ENCODE assay signal across 9 cellular contexts in genomic region chr18:21897811-21898210, GRCh38.
DNase-seq lines count a peak whose midpoint lies in the region; ATAC-seq, FAIRE-seq and TF ChIP-seq lines count a peak whose summit lies in the region.
"Had no signal": no experiment of that assay in that cellular context is flagged by ENCODE, and none has a peak within 500 bp of the region (broad histone marks: within the 10 kb centered on the region; RNA-seq: fewer than 3 reads in every experiment).

No MANE protein-coding gene starts in this region.

- ATAC-seq in GM12878 = peak; percentile 89
- peak; percentile 48 for ATAC-seq in stimulated activated effector memory CD8-positive, alpha-beta T cell treated with anti-CD3 and anti-CD28 coated beads, Interleukin-12 subunit alpha, Interleukin-12 subunit beta, amount 100 ng/mL, for 72 hours
- ATAC-seq in activated T-helper 17 cell treated with anti-CD3 and anti-CD28 coated beads, Interleukin-2, amount 50 U/mL, for 72 hours (replicated peaks) = no peak
- ATAC-seq: naive thymus-derived CD8-positive, alpha-beta T cell had no signal

- CTCF ChIA-PET in GM12878 (lab: Yijun Ruan, JAX) = interaction anchor here (0.7 to 1.5 kb wide), 7 partner anchors 9 to 60 kb away, joined by 3 to 5 read pairs (median 3); no protein-coding TSS in a partner anchor

- no peak overlapping the region for H3K27ac ChIP-seq in GM12878 (ENCODE audit: control insufficient read depth, insufficient read depth)

- peak; percentile 83 for FAIRE-seq in GM12878 (lab: Jason Lieb, UNC)

- peak overlapping the region; percentile 16; the same call in 1 of the 2 replicates for H2AFZ ChIP-seq in GM12878 (ENCODE audit: control insufficient read depth, low read depth, low read length)

- no peaks in the 10 kb centered on the region for H4K20me1 ChIP-seq in GM12878 (ENCODE audit: control insufficient read depth, insufficient read depth)

- peak in 2 of 3 donors; percentile 8 to 40 for DNase-seq in stimulated activated CD4-positive, alpha-beta T cell treated with anti-CD3 and anti-CD28 coated beads, Interleukin-12 subunit alpha, Interleukin-12 subunit beta, amount 100 ng/mL, for 48 hours (ENCODE audit: low read depth in 2 of 3, low spot score in 1 of 3)
- DNase-seq in stimulated activated CD4-positive, alpha-beta T cell treated with anti-CD3 and anti-CD28 coated beads, Interleukin-4, amount 100 ng/mL, for 1 hour = no peak
- DNase-seq in H7 (peak; percentile 70), NCI-H1092 (lab: John Stamatoyannopoulos, UW) (peak; percentile 41), GM12878 (ENCODE audit: low read depth, low spot score) (no peak), iPS-NIHi7 (ENCODE audit: extremely low spot score) (peak; percentile 81)
- DNase-seq in stimulated activated effector memory CD8-positive, alpha-beta T cell treated with anti-CD3 and anti-CD28 coated beads, Interleukin-12 subunit alpha, Interleukin-12 subunit beta, amount 100 ng/mL, for 72 hours (ENCODE audit: low spot score in 2 of 2) = peak; percentile 3 to 54

- H3K36me3 Mint-ChIP-seq in stimulated activated effector memory CD8-positive, alpha-beta T cell treated with anti-CD3 and anti-CD28 coated beads, Interleukin-12 subunit alpha, Interleukin-12 subunit beta, amount 100 ng/mL, for 72 hours = no peaks in the 10 kb centered on the region
- H3K36me3 Mint-ChIP-seq in activated T-helper 17 cell treated with anti-CD3 and anti-CD28 coated beads, Interleukin-2, amount 50 U/mL, for 72 hours (ENCODE audit: low read depth) = no peaks in the 10 kb centered on the region
- H3K36me3 Mint-ChIP-seq: naive thymus-derived CD8-positive, alpha-beta T cell had no signal

- no peak overlapping the region for H3K4me3 Mint-ChIP-seq in stimulated activated effector memory CD8-positive, alpha-beta T cell treated with anti-CD3 and anti-CD28 coated beads, Interleukin-12 subunit alpha, Interleukin-12 subunit beta, amount 100 ng/mL, for 72 hours
- no peak overlapping the region for H3K4me3 Mint-ChIP-seq in activated T-helper 17 cell treated with anti-CD3 and anti-CD28 coated beads, Interleukin-2, amount 50 U/mL, for 72 hours
- H3K4me3 Mint-ChIP-seq: naive thymus-derived CD8-positive, alpha-beta T cell had no signal

- TF ChIP-seq CTCF in GM12878 (IDR thresholded peaks at IDR 0.05 in 2 of 3, conservative IDR thresholded peaks at IDR 0.05 in 1 of 3; ENCODE audit: control insufficient read depth in 2 of 3, extremely low read depth in 1 of 3, insufficient read depth in 1 of 3, low read depth in 3 of 3, low read length in 3 of 3) = peak; percentile 71 to 80 (median 79)

- H3K27me3 ChIP-seq in H7 (ENCODE audit: control insufficient read depth, insufficient read depth, low read length) (peaks cover 3% of the 10 kb centered on the region; the same call in 1 of the 2 replicates), GM12878 (replicated peaks in 1 of 2; ENCODE audit: control insufficient read depth in 2 of 2, insufficient read depth in 2 of 2, low read length in 1 of 2) (no peaks in the 10 kb centered on the region; a peak in 2 of 4 replicates)

- in situ Hi-C loops in GM12878 (cut with MboI) = loop anchor here (5.0 kb wide), 1 partner anchor 59 kb away; no protein-coding TSS in a partner anchor

- H3K9ac ChIP-seq in GM12878 (ENCODE audit: control insufficient read depth, insufficient read depth, low read length) = no peak overlapping the region

- H3K36me3 ChIP-seq in H7 (replicated peaks; ENCODE audit: control insufficient read depth, insufficient read depth, low read length) = no peaks in the 10 kb centered on the region
- H3K36me3 ChIP-seq in GM12878 (ENCODE audit: control insufficient read depth in 2 of 2, insufficient read depth in 2 of 2, low read length in 1 of 2) = no peaks in the 10 kb centered on the region

- no peaks in the 10 kb centered on the region for H3K79me2 ChIP-seq in GM12878 (ENCODE audit: control insufficient read depth, insufficient read depth, low read length)

- H3K9me3 ChIP-seq in GM12878 (replicated peaks; ENCODE audit: control insufficient read depth, insufficient read depth, low read length) = no peaks in the 10 kb centered on the region

- no peak for TF ChIP-seq POLR2A in GM12878 (IDR thresholded peaks at IDR 0.05; ENCODE audit: low read depth, low read length)

- BruUV-seq in GM12878 (replicated peaks; lab: Mats Ljungman, UMichigan) = no TSS peak

- SMC1A ChIA-PET in GM12878 (lab: Charles Lee; ENCODE audit: uncharacterized antibody, unreplicated experiment) = interaction anchor here (1.1 to 1.7 kb wide), 2 partner anchors 35 to 58 kb away, joined by 3 to 5 read pairs; no protein-coding TSS in a partner anchor

- H3K4me3 ChIP-seq in H7 (ENCODE audit: insufficient read depth, low read depth, low read length) = no peak overlapping the region
- no peak overlapping the region for H3K4me3 ChIP-seq in GM12878

- H3K4me1 ChIP-seq in GM12878 (ENCODE audit: control insufficient read depth, insufficient read depth, low read length) = no peaks in the 10 kb centered on the region

- H3K9me3 Mint-ChIP-seq in stimulated activated effector memory CD8-positive, alpha-beta T cell treated with anti-CD3 and anti-CD28 coated beads, Interleukin-12 subunit alpha, Interleukin-12 subunit beta, amount 100 ng/mL, for 72 hours = no peaks in the 10 kb centered on the region
- no peaks in the 10 kb centered on the region for H3K9me3 Mint-ChIP-seq in activated T-helper 17 cell treated with anti-CD3 and anti-CD28 coated beads, Interleukin-2, amount 50 U/mL, for 72 hours

- no peak overlapping the region for H3K4me2 ChIP-seq in GM12878 (ENCODE audit: control insufficient read depth, insufficient read depth)

- POLR2A ChIA-PET in GM12878 (lab: Charles Lee) = no interaction called here

- peak; percentile 81 for TF ChIP-seq RAD21 in GM12878 (IDR thresholded peaks at IDR 0.05; ENCODE audit: insufficient read depth, low read depth, low read length)

- no peak for TF ChIP-seq EP300 in GM12878 (IDR thresholded peaks at IDR 0.05; ENCODE audit: borderline replicate concordance in 1 of 2, control insufficient read depth in 1 of 2, low read depth in 2 of 2, low read length in 2 of 2)

- peaks cover 9% of the 10 kb centered on the region for H3K27me3 Mint-ChIP-seq in activated T-helper 17 cell treated with anti-CD3 and anti-CD28 coated beads, Interleukin-2, amount 50 U/mL, for 72 hours

- peaks cover 6% of the 10 kb centered on the region for H3K4me1 Mint-ChIP-seq in stimulated activated effector memory CD8-positive, alpha-beta T cell treated with anti-CD3 and anti-CD28 coated beads, Interleukin-12 subunit alpha, Interleukin-12 subunit beta, amount 100 ng/mL, for 72 hours
- no peaks in the 10 kb centered on the region for H3K4me1 Mint-ChIP-seq in activated T-helper 17 cell treated with anti-CD3 and anti-CD28 coated beads, Interleukin-2, amount 50 U/mL, for 72 hours

- intact Hi-C loops in GM12878 (cut with micrococcal nuclease; ENCODE audit: unreplicated experiment) = loop anchor here (1.0 to 10.0 kb wide), 3 partner anchors 58 to 703 kb away; no protein-coding TSS in a partner anchor

- no peak overlapping the region for H3K27ac Mint-ChIP-seq in stimulated activated effector memory CD8-positive, alpha-beta T cell treated with anti-CD3 and anti-CD28 coated beads, Interleukin-12 subunit alpha, Interleukin-12 subunit beta, amount 100 ng/mL, for 72 hours
- no peak overlapping the region for H3K27ac Mint-ChIP-seq in activated T-helper 17 cell treated with anti-CD3 and anti-CD28 coated beads, Interleukin-2, amount 50 U/mL, for 72 hours
- H3K27ac Mint-ChIP-seq: naive thymus-derived CD8-positive, alpha-beta T cell had no signal

- WGBS in GM12878 (ENCODE audit: insufficient coverage, insufficient replicate concordance, low lambda C conversion rate, missing lambda C conversion rate) = 21% methylated on average over 4 of the region's 4 CpGs

- RAD21 ChIA-PET in GM12878 (lab: Charles Lee; ENCODE audit: unreplicated experiment) = interaction anchor here (1.0 to 1.3 kb wide), 4 partner anchors 14 to 664 kb away, joined by 3 to 4 read pairs (median 3); no protein-coding TSS in a partner anchor

TF ChIP-seq in GM12878, 131 proteins besides CTCF, POLR2A, EP300 and RAD21:
- TF ChIP-seq SMC3 (IDR thresholded peaks at IDR 0.05; ENCODE audit: borderline replicate concordance, low read length) (peak; percentile 60), RELA (IDR thresholded peaks at IDR 0.05; ENCODE audit: borderline replicate concordance, partially characterized antibody) (no peak)
TF ChIP-seq in GM12878: peak in this region for 1.

Comparison
In these comparisons a context has a peak if more than half of its experiments do, and no peak if none do; other contexts are left out.
1. DNase-seq: peak in stimulated activated CD4-positive, alpha-beta T cell treated with anti-CD3 and anti-CD28 coated beads, Interleukin-12 subunit alpha, Interleukin-12 subunit beta, amount 100 ng/mL, for 48 hours (2 of 3), H7 (single experiment), NCI-H1092 (single experiment), iPS-NIHi7 (single experiment) and stimulated activated effector memory CD8-positive, alpha-beta T cell treated with anti-CD3 and anti-CD28 coated beads, Interleukin-12 subunit alpha, Interleukin-12 subunit beta, amount 100 ng/mL, for 72 hours (2 of 2); none in stimulated activated CD4-positive, alpha-beta T cell treated with anti-CD3 and anti-CD28 coated beads, Interleukin-4, amount 100 ng/mL, for 1 hour (single experiment) and GM12878 (single experiment).